In genomic region chr17:77542551-77543490, GRCh38 we compare ENCODE assay signal across 7 cellular contexts.
DNase-seq lines count a peak whose midpoint lies in the region; ATAC-seq and TF ChIP-seq lines count a peak whose summit lies in the region.

No MANE protein-coding gene starts in this region.

- no peak overlapping the region for H3K4me3 ChIP-seq in hepatocyte
- H3K4me3 ChIP-seq in skeletal muscle cell (ENCODE audit: low read depth, low read length) = no peak overlapping the region

- H3K4me2 ChIP-seq in hepatocyte = peak overlapping the region; percentile 42

- peaks cover 13% of the 10 kb centered on the region for H3K4me1 ChIP-seq in hepatocyte (ENCODE audit: insufficient read depth)

- ATAC-seq in GM21367 (IDR thresholded peaks at IDR 0.05; ENCODE audit: unreplicated experiment) = no peak

- DNase-seq in NCI-H187 (lab: John Stamatoyannopoulos, UW) (peak; percentile 71 to 76), T-helper 2 cell (peak; percentile 9 to 71 (median 29)), astrocyte of the hippocampus (ENCODE audit: low read depth, low spot score) (peak; percentile 92), hepatocyte (ENCODE audit: low spot score) (peak; percentile 91), skeletal muscle cell (ENCODE audit: low read depth) (peak; percentile 36)

- H3K79me2 ChIP-seq in hepatocyte = no peaks in the 10 kb centered on the region

- no peak overlapping the region for H3K27ac ChIP-seq in hepatocyte

- TF ChIP-seq CTCF in GM12874 (IDR thresholded peaks at IDR 0.05; ENCODE audit: insufficient read depth, low read depth, low read length) (peak; percentile 79), hepatocyte (IDR thresholded peaks at IDR 0.05; ENCODE audit: poor library complexity) (peak; percentile 98)

- 9% methylated on average over 13 of the region's 13 CpGs for WGBS in hepatocyte (ENCODE audit: low lambda C conversion rate, missing lambda C conversion rate)

- H3K9me3 ChIP-seq in hepatocyte (ENCODE audit: low read depth) = no peaks in the 10 kb centered on the region

- no peaks in the 10 kb centered on the region for H4K20me1 ChIP-seq in hepatocyte (ENCODE audit: insufficient read depth, poor library complexity, severe bottlenecking)

- no peak overlapping the region for H2AFZ ChIP-seq in hepatocyte

- no peaks in the 10 kb centered on the region for H3K27me3 ChIP-seq in hepatocyte

- H3K36me3 ChIP-seq in hepatocyte (replicated peaks; ENCODE audit: insufficient read depth, low read depth) = no peaks in the 10 kb centered on the region

- no peaks in the 10 kb centered on the region for H3K9me2 ChIP-seq in hepatocyte (replicated peaks; ENCODE audit: insufficient read depth)

Comparison
In these comparisons a context has a peak if more than half of its experiments do, and no peak if none do; other contexts are left out.
1. DNase-seq: peak in every context shown above with its lines; median percentile 92 in astrocyte of the hippocampus; 91 in hepatocyte; 74 in NCI-H187; 36 in skeletal muscle cell; 29 in T-helper 2 cell.